In genomic region chr13:46796515-46797467, GRCh38 we compare ENCODE assay signal across 8 cellular contexts. TPM values are rescaled to one million over a fixed set of nuclear protein-coding genes. Genes with fewer than 3 reads are reported as not detected.
A peak's percentile ranks its signal among the peaks of the same experiment; 100 is the strongest.
DNase-seq lines count a peak whose midpoint lies in the region; ATAC-seq, FAIRE-seq and TF ChIP-seq lines count a peak whose summit lies in the region.

Gene ESD (minus strand): TSS chr13:46797161. CDS start chr13:46791413, 5,748 bp downstream.

- peak within 1 kb of the TSS; percentile 98 for H3K4me3 Mint-ChIP-seq in central memory CD8-positive, alpha-beta T cell

- H3K9me3 Mint-ChIP-seq in central memory CD8-positive, alpha-beta T cell: no peaks in the 10 kb centered on the region

- H3K4me1 ChIP-seq in keratinocyte (ENCODE audit: control insufficient read depth, extremely low read depth, insufficient read depth, low read length): peaks cover 25% of the 10 kb centered on the region

- dilution Hi-C loops in keratinocyte (cut with MboI; ENCODE audit: extremely low pct_ligation_motif_present, low sequenced_read_pairs): no loop called here

- peak within 1 kb of the TSS; percentile 97 for H3K9ac ChIP-seq in keratinocyte (ENCODE audit: control insufficient read depth, extremely low read depth, insufficient read depth, low read length)

- peaks cover 6% of the 10 kb centered on the region for H3K36me3 Mint-ChIP-seq in central memory CD8-positive, alpha-beta T cell (ENCODE audit: insufficient read depth)

- peak within 1 kb of the TSS; percentile 73 for H3K4me2 ChIP-seq in keratinocyte (ENCODE audit: control insufficient read depth, extremely low read depth, insufficient read depth, low read depth, low read length)

- ATAC-seq in GM18909 (IDR thresholded peaks at IDR 0.05; ENCODE audit: poor library complexity, unreplicated experiment) (peak; percentile 90), HG03175 (IDR thresholded peaks at IDR 0.05; ENCODE audit: unreplicated experiment) (peak; percentile 88)
- ATAC-seq in central memory CD8-positive, alpha-beta T cell (replicated peaks; ENCODE audit: extremely low read depth, poor library complexity, severe bottlenecking): peak; percentile 86

- H3K4me1 Mint-ChIP-seq in central memory CD8-positive, alpha-beta T cell: peaks cover 31% of the 10 kb centered on the region

- no peaks in the 10 kb centered on the region for H4K20me1 ChIP-seq in keratinocyte (ENCODE audit: control insufficient read depth, extremely low read depth, insufficient read depth, low read length)

- no peaks in the 10 kb centered on the region for H3K27me3 Mint-ChIP-seq in central memory CD8-positive, alpha-beta T cell

- peaks cover 0 to 3% of the 10 kb centered on the region in 2 experiments for H3K36me3 ChIP-seq in keratinocyte (ENCODE audit: control insufficient read depth in 2 of 2, extremely low read depth in 1 of 2, insufficient read depth in 2 of 2, low read length in 2 of 2)

- DNase-seq in AG08395 (ENCODE audit: low spot score): peak; percentile 96
- peak; percentile 84 for DNase-seq in NCI-H226
- peak; percentile 70 for DNase-seq in activated CD4-positive, CD25-positive, alpha-beta regulatory T cell treated with anti-CD3 and anti-CD28 coated beads, Interleukin-2, amount 50 U/mL, for 16 hours (ENCODE audit: low read depth, low spot score)
- peak; percentile 71 to 79 for DNase-seq in central memory CD8-positive, alpha-beta T cell (ENCODE audit: low spot score in 2 of 2)
- no peak for DNase-seq in keratinocyte (ENCODE audit: low read depth, low spot score)
- DNase-seq in stimulated activated CD4-positive, alpha-beta T cell treated with anti-CD3 and anti-CD28 coated beads, Interleukin-15, amount 100 ng/mL, for 1 hour (ENCODE audit: low read depth in 1 of 2, low spot score in 1 of 2): peak; percentile 73 to 92

- H3K27ac Mint-ChIP-seq in central memory CD8-positive, alpha-beta T cell (ENCODE audit: low read depth): peak within 1 kb of the TSS; percentile 94

- H3K9me3 ChIP-seq in keratinocyte (ENCODE audit: control insufficient read depth, low read depth, low read length): no peaks in the 10 kb centered on the region

- H3K4me3 ChIP-seq in keratinocyte (ENCODE audit: control insufficient read depth in 2 of 3, extremely low read depth in 1 of 3, insufficient read depth in 2 of 3, low read depth in 1 of 3, low read length in 3 of 3): peak within 1 kb of the TSS; percentile 88 to 93 (median 91)

- no peak for TF ChIP-seq CTCF in keratinocyte (optimal IDR thresholded peaks at IDR 0.05 in 1 of 3, IDR thresholded peaks at IDR 0.05 in 1 of 3, conservative IDR thresholded peaks at IDR 0.05 in 1 of 3; ENCODE audit: extremely low read depth in 1 of 3, insufficient read depth in 2 of 3, low read length in 3 of 3)

- H3K79me2 ChIP-seq in keratinocyte (ENCODE audit: control insufficient read depth, insufficient read depth, low read length): peaks cover 37% of the 10 kb centered on the region

- H3K9me1 ChIP-seq in keratinocyte (ENCODE audit: control insufficient read depth, extremely low read depth, insufficient read depth, low read length): no peaks in the 10 kb centered on the region

- peak within 1 kb of the TSS; percentile 95 for H3K27ac ChIP-seq in keratinocyte (ENCODE audit: control insufficient read depth, insufficient read depth, low read length)

- no peaks in the 10 kb centered on the region for H3K27me3 ChIP-seq in keratinocyte (ENCODE audit: control insufficient read depth, extremely low read depth, insufficient read depth, low read length)

- peak within 1 kb of the TSS; percentile 99 for H2AFZ ChIP-seq in keratinocyte (ENCODE audit: control insufficient read depth, low read length)

- FAIRE-seq in keratinocyte (lab: Jason Lieb, UNC): peak; percentile 55

RNA-seq across cellular contexts. Expression of gene ESD, which starts in this region (rescaled TPM):
- polyA plus RNA-seq in keratinocyte: 125 to 181 TPM (median 137 TPM) in 3 replicates
- 8.8 TPM for polyA plus RNA-seq in keratinocyte (2011; ENCODE audit: low read depth)
- polyA plus RNA-seq in keratinocyte (2011; cell fraction: cytosol; rRNA removed): 89.0 and 204 TPM in 2 replicates
- polyA plus RNA-seq in keratinocyte (2011; cell fraction: nucleus; rRNA removed): 87.0 and 91.9 TPM in 2 replicates
- 63.0 and 129 TPM in 2 replicates for polyA plus RNA-seq in keratinocyte (2012; ENCODE audit: low replicate concordance)
- polyA minus RNA-seq in keratinocyte: 13.8 to 88.9 TPM (median 58.5 TPM) in 3 replicates
- 62.0 TPM for polyA minus RNA-seq in keratinocyte (2011; cell fraction: cytosol; rRNA and poly(A)+ RNA removed)
- polyA minus RNA-seq in keratinocyte (2011; cell fraction: nucleus; rRNA and poly(A)+ RNA removed): 24.5 and 38.9 TPM in 2 replicates
